Comparison of ENCODE assay signal across 8 cellular contexts in the genomic region with DNA sequence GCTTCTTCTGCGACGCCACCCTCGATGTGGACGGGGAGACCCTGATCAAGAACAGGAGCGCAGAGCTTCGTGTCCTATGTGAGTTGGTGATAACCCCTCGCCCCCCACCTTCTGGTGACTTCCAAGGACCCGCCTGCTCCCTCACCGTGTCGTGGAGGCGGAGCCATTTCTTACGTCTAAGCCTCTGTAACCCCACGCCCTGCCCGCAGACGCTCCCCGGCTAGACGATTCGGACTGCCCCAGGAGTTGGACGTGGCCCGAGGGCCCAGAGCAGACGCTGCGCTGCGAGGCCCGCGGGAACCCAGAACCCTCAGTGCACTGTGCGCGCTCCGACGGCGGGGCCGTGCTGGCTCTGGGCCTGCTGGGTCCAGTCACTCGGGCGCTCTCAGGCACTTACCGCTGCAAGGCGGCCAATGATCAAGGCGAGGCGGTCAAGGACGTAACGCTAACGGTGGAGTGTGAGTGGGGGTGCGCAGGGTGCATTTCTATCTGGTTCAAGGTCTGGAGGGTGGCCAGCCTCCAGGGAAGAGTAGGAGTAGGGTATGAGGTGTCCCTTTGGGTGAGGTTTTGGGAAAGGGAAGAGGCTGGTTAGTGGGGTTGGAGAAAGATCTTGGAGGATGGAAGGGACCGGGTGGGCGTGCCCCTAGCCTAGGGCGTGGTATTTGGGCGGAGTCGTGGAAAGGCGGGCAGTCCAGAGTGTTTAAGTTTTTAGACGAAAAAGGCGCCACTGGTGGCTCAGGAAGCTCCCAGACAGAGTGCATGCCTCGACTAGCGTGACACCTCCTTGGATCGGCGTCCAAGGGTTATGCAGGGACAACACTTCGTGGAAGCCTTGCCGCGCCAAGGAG. TPM values are rescaled to one million over a fixed set of nuclear protein-coding genes. Genes with fewer than 3 reads are reported as not detected.
A peak's percentile ranks its signal among the peaks of the same experiment; 100 is the strongest.
DNase-seq lines count a peak whose midpoint lies in the region; ATAC-seq and TF ChIP-seq lines count a peak whose summit lies in the region.

No MANE protein-coding gene starts in this region.

- H3K36me3 ChIP-seq in Panc1 (ENCODE audit: control insufficient read depth, insufficient read depth, low read length) (no peaks in the 10 kb centered on the region), esophagus squamous epithelium (no peaks in the 10 kb centered on the region), prostate gland (no peaks in the 10 kb centered on the region)

- H3K4me1 ChIP-seq in Panc1 (ENCODE audit: control insufficient read depth, insufficient read depth, low read length) (no peaks in the 10 kb centered on the region), esophagus squamous epithelium (peaks cover 55 to 88% (median 57%) of the 10 kb centered on the region in 3 donors), prostate gland (replicated peaks) (peaks cover 5% of the 10 kb centered on the region)

- peak overlapping the region; percentile 31 for H3K4me3 ChIP-seq in GM12864 (ENCODE audit: low read depth, low read length)
- H3K4me3 ChIP-seq in Panc1 (ENCODE audit: low read depth in 2 of 2, low read length in 2 of 2), result peak overlapping the region; percentile 53 to 79
- peak overlapping the region in 3 of 4 donors; percentile 33 to 66 (median 49) for H3K4me3 ChIP-seq in esophagus squamous epithelium
- H3K4me3 ChIP-seq in prostate gland, result peak overlapping the region; percentile 10 to 17

- POLR2A ChIA-PET in Panc1 (lab: Charles Lee), result no interaction called here

- TF ChIP-seq CTCF in GM12864 (IDR thresholded peaks at IDR 0.05; ENCODE audit: low read depth, low read length, missing control alignments) (no peak), Panc1 (IDR thresholded peaks at IDR 0.05) (no peak), esophagus squamous epithelium (IDR thresholded peaks at IDR 0.05) (no peak), prostate gland (IDR thresholded peaks at IDR 0.05) (no peak)

- DNase-seq in GM12864 (ENCODE audit: low read depth), result no peak
- DNase-seq in Panc1 (ENCODE audit: low read depth, low spot score), result no peak
- no peak for DNase-seq in esophagus squamous epithelium (lab: John Stamatoyannopoulos, UW)
- DNase-seq in prostate gland (ENCODE audit: low spot score), result no peak
- no peak for DNase-seq in NCI-H774 (lab: John Stamatoyannopoulos, UW)
- no peak for DNase-seq in stimulated activated CD4-positive, alpha-beta T cell treated with anti-CD3 and anti-CD28 coated beads, Interleukin-4, amount 100 ng/mL, for 4 hours

- 21 to 57% methylated on average over 17 to 23 of the region's 56 CpGs for WGBS in esophagus squamous epithelium, 2 donors
- 9% methylated on average over 56 of the region's 56 CpGs for WGBS in prostate gland

- CTCF ChIA-PET in Panc1 (lab: Charles Lee), result no interaction called here

- intact Hi-C loops in Panc1 (cut with micrococcal nuclease; ENCODE audit: unreplicated experiment), result no loop called here
- intact Hi-C loops in esophagus squamous epithelium (cut with DNase I), result no loop called here
- intact Hi-C loops in prostate gland (cut with DNase I), result no loop called here

- H3K9me3 ChIP-seq in Panc1 (ENCODE audit: control insufficient read depth, insufficient read depth, low read depth, low read length) (no peaks in the 10 kb centered on the region), esophagus squamous epithelium (no peaks in the 10 kb centered on the region), prostate gland (no peaks in the 10 kb centered on the region)

- TF ChIP-seq POLR2A in esophagus squamous epithelium (IDR thresholded peaks at IDR 0.05) (no peak), prostate gland (IDR thresholded peaks at IDR 0.05) (no peak)

- in situ Hi-C loops in Panc1 (cut with HindIII; ENCODE audit: low pct_unique_long_range_greater_than_20kb, low sequenced_read_pairs), result no loop called here

- BruUV-seq in Panc1 (replicated peaks; lab: Mats Ljungman, UMichigan), result TSS peak; percentile 61

- ATAC-seq in Panc1 (no peak), HG03457 (IDR thresholded peaks at IDR 0.05; ENCODE audit: unreplicated experiment) (no peak), HG03095 (IDR thresholded peaks at IDR 0.05; ENCODE audit: unreplicated experiment) (no peak)

- H3K27me3 ChIP-seq in Panc1 (ENCODE audit: control insufficient read depth, insufficient read depth, low read length) (no peaks in the 10 kb centered on the region), esophagus squamous epithelium (peaks cover 27 to 99% (median 41%) of the 10 kb centered on the region in 4 donors), prostate gland (replicated peaks; ENCODE audit: insufficient read depth) (peaks cover 56% of the 10 kb centered on the region)

- H3K27ac ChIP-seq in Panc1 (ENCODE audit: low read length) (peak overlapping the region; percentile 39; the same call in 1 of the 2 replicates), esophagus squamous epithelium (peak overlapping the region in 1 of 4 donors; percentile 26), prostate gland (no peak overlapping the region)

RNA-seq across cellular contexts. Expression of gene ICAM5, which starts 3.3 kb away (rescaled TPM):
- total RNA-seq in Panc1 (2021; ENCODE audit: unreplicated experiment), result 19.5 TPM
- polyA plus RNA-seq in Panc1 (2012; ENCODE audit: insufficient read length), result 20.4 TPM
- total RNA-seq in esophagus squamous epithelium, result 1 to 10 TPM in 2 of 4 donors, under 1 TPM in 1, not detected in 1; 0.12 to 1.6 (median 1.3) TPM
- 1 to 10 TPM in 1 of 2 donors, not detected in 1; 7.1 TPM for total RNA-seq in prostate gland

RNA-seq across cellular contexts. Expression of gene ICAM4, which starts 6.3 kb away (rescaled TPM):
- total RNA-seq in Panc1 (2021; ENCODE audit: unreplicated experiment) (2.8 TPM), esophagus squamous epithelium (under 1 TPM in 2 of 4 donors, not detected in 2; 0.29 to 0.76 TPM), prostate gland (1 to 10 TPM in 1 of 2 donors, not detected in 1; 1.0 TPM)
- 4.8 TPM for polyA plus RNA-seq in Panc1 (2012; ENCODE audit: insufficient read length)

RNA-seq across cellular contexts. Expression of gene ZGLP1, which starts 16.6 kb away (rescaled TPM):
- total RNA-seq in Panc1 (2021; ENCODE audit: unreplicated experiment) (1.3 TPM), esophagus squamous epithelium (1 to 10 TPM in 2 of 4 donors, under 1 TPM in 2; 0.79 to 1.5 (median 1.2) TPM), prostate gland (10 to 100 TPM in 1 of 2 donors, 1 to 10 TPM in 1; 5.0 to 12.3 TPM)
- 1.3 TPM for polyA plus RNA-seq in Panc1 (2012; ENCODE audit: insufficient read length)

RNA-seq across cellular contexts. Expression of gene ICAM1, which starts 22.1 kb away (rescaled TPM):
- 136 TPM for total RNA-seq in Panc1 (2021; ENCODE audit: unreplicated experiment)
- polyA plus RNA-seq in Panc1 (2012; ENCODE audit: insufficient read length), result 279 TPM
- total RNA-seq in esophagus squamous epithelium, result 10 to 100 TPM in 1 of 4 donors, 1 to 10 TPM in 3; 5.4 to 26.4 (median 7.7) TPM
- 10 to 100 TPM in 1 of 2 donors, 1 to 10 TPM in 1; 8.9 to 25.1 TPM for total RNA-seq in prostate gland

RNA-seq across cellular contexts. Expression of gene FDX2, which starts 22.8 kb away (rescaled TPM):
- total RNA-seq in Panc1 (2021; ENCODE audit: unreplicated experiment) (25.5 TPM), esophagus squamous epithelium (10 to 100 TPM in 2 of 4 donors, 1 to 10 TPM in 2; 8.0 to 20.7 (median 12.3) TPM), prostate gland (10 to 100 TPM; 20.9 to 29.9 TPM)
- 33.6 TPM for polyA plus RNA-seq in Panc1 (2012; ENCODE audit: insufficient read length)

Comparison
In these comparisons a context has a peak if more than half of its experiments do, and no peak if none do; other contexts are left out.
1. H3K4me3 ChIP-seq: peak in every context shown above with its lines; median percentile 66 in Panc1; 49 in esophagus squamous epithelium; 31 in GM12864; 14 in prostate gland.